8 cellular contexts compared by ENCODE assay signal in the genomic region with DNA sequence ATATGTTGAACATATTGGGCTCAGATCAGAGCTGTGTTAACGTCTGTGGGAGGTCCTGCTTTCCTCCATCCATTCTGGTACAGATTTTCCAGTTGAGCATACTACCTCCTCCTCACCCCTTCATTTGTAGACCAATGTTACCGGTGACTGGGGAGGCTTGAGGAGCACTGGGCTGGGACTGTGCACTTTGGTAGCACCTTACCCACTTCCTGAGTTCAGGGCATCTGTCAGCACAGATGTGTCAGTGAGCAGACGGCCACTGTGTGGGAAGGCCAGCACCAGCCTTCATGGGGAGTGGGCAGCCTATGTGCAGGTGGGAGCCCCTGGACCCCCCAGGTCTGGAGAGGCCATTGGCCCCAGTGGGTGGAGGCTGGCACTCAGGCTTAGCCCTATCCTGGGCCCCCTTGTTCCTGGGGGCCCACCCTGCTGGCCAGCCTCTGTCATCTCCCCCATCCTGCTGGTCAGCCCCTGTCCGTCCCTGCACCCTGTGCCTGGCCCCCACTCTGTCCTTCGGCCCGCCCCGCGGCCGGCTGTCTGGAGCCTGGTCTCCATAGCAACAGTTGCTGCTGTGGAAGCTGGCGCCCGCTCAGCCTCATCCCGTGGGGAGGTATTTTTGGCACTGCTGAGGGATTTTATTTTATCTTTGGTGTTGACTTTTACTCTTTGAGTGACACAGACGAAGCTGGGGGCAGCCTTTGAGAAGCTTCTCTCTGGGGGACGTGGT. TPM values are rescaled to one million over a fixed set of nuclear protein-coding genes. Genes with fewer than 3 reads are reported as not detected.
A peak's percentile ranks its signal among the peaks of the same experiment; 100 is the strongest.
DNase-seq lines count a peak whose midpoint lies in the region; ATAC-seq and FAIRE-seq lines count a peak whose summit lies in the region.
"Had no signal": no experiment of that assay in that cellular context is flagged by ENCODE, and none has a peak within 500 bp of the region (broad histone marks: within the 10 kb centered on the region; RNA-seq: fewer than 3 reads in every experiment).

No MANE protein-coding gene starts in this region.

- H3K4me3 ChIP-seq in small intestine (ENCODE audit: low read depth in 1 of 2, low read length in 2 of 2) = no peak overlapping the region
- H3K4me3 ChIP-seq in MG63 = no peak overlapping the region

- WGBS in small intestine, 3 donors = 12 to 28% (median 24%) methylated on average over 14 of the region's 14 CpGs

- no peaks in the 10 kb centered on the region for H3K36me3 ChIP-seq in small intestine (ENCODE audit: control insufficient read depth in 2 of 2, insufficient read depth in 2 of 2, low read length in 2 of 2)
- no peaks in the 10 kb centered on the region for H3K36me3 ChIP-seq in MG63

- FAIRE-seq in small intestine (lab: Jason Lieb, UNC) = no peak

- H3K4me1 ChIP-seq in small intestine (ENCODE audit: control insufficient read depth in 2 of 2, insufficient read depth in 1 of 2, low read depth in 1 of 2, low read length in 1 of 2) = peaks cover 0 to 9% of the 10 kb centered on the region in 2 donors

- DNase-seq in M059J (ENCODE audit: low read depth) (peak; percentile 32), anterior cingulate cortex (lab: John Stamatoyannopoulos, UW) (peak in 44 of 58 donors; percentile 18 to 80 (median 41)), hypothalamus (lab: John Stamatoyannopoulos, UW) (peak in 30 of 51 donors; percentile 13 to 70 (median 46)), small intestine (peak; percentile 44), MG63 (no peak), ureter (ENCODE audit: low spot score) (no peak)
- DNase-seq: cortex of kidney had no signal

- H3K27me3 ChIP-seq in small intestine (ENCODE audit: control insufficient read depth in 2 of 2, insufficient read depth in 2 of 2, low read length in 2 of 2) (no peaks in the 10 kb centered on the region), MG63 (no peaks in the 10 kb centered on the region)

- ATAC-seq in GM18873 (IDR thresholded peaks at IDR 0.05; ENCODE audit: low FRiP score, unreplicated experiment) = no peak

- no peaks in the 10 kb centered on the region for H3K9me3 ChIP-seq in small intestine (ENCODE audit: control insufficient read depth, low read depth)
- no peaks in the 10 kb centered on the region for H3K9me3 ChIP-seq in MG63

- H3K27ac ChIP-seq in small intestine (ENCODE audit: low read depth in 1 of 2, low read length in 1 of 2) = peak overlapping the region; percentile 6 to 18

RNA-seq across cellular contexts. Expression of a gene that starts 21.3 kb away (rescaled TPM):
- total RNA-seq in M059J (2014; rRNA removed; shearing (Covaris generic)) = 0.02 TPM in 1 of 2 replicates, not detected in the other
- 10 to 100 TPM; 13.8 to 48.4 (median 19.2) TPM for polyA plus RNA-seq in small intestine
- total RNA-seq in MG63 (2014; rRNA removed; shearing (Covaris generic); ENCODE audit: low replicate concordance) = 0.17 and 1.1 TPM in 2 replicates
- total RNA-seq in ureter = 40.0 TPM

Comparison
In these comparisons a context has a peak if more than half of its experiments do, and no peak if none do; other contexts are left out.
1. DNase-seq: peak in M059J (single experiment), anterior cingulate cortex (44 of 58), hypothalamus (30 of 51) and small intestine (single experiment); none in MG63 (single experiment) and ureter (single experiment).
2. RNA of a gene that starts 21.3 kb away (total RNA-seq): 40.0 TPM in ureter (single experiment); 0.17 to 1.1 TPM in MG63 and 0.02 TPM in M059J; every median in the first group is over 10 times any median in the second.